Comparison of ENCODE assay signal across 8 cellular contexts in genomic region chr11:68659158-68659921, GRCh38. TPM values are rescaled to one million over a fixed set of nuclear protein-coding genes. Genes with fewer than 3 reads are reported as not detected.
DNase-seq lines count a peak whose midpoint lies in the region; ATAC-seq and TF ChIP-seq lines count a peak whose summit lies in the region.

No MANE protein-coding gene starts in this region.

- in situ Hi-C loops in gastrocnemius medialis (cut with MboI; ENCODE audit: low sequenced_read_pairs in 4 of 4) = no loop called here

- H3K4me1 ChIP-seq in HEK293 (ENCODE audit: control insufficient read depth, insufficient read depth, low read length) (peaks cover 10% of the 10 kb centered on the region), gastrocnemius medialis (peaks cover 4% of the 10 kb centered on the region in 2 donors)

- intact Hi-C loops in gastrocnemius medialis (cut with DNase I; ENCODE audit: low total_unique reads) = no loop called here

- peaks cover 4 to 11% (median 8%) of the 10 kb centered on the region in 3 donors for H3K27me3 ChIP-seq in gastrocnemius medialis

- H3K36me3 ChIP-seq in HEK293 (ENCODE audit: control insufficient read depth in 2 of 2, insufficient read depth in 1 of 2, low read length in 2 of 2) = no peaks in the 10 kb centered on the region
- no peaks in the 10 kb centered on the region for H3K36me3 ChIP-seq in gastrocnemius medialis

- H3K4me1 Mint-ChIP-seq in activated CD4-positive, alpha-beta memory T cell treated with anti-CD3 and anti-CD28 coated beads, Interleukin-2, amount 10 ng/mL, durations not matched to agents 7 days and 5 days = no peaks in the 10 kb centered on the region

- no peaks in the 10 kb centered on the region for H3K36me3 Mint-ChIP-seq in activated CD4-positive, alpha-beta memory T cell treated with anti-CD3 and anti-CD28 coated beads, Interleukin-2, amount 10 ng/mL, durations not matched to agents 7 days and 5 days (ENCODE audit: low read depth)

- peak; percentile 93 for DNase-seq in RPMI8226
- DNase-seq in foreskin melanocyte = peak; percentile 56
- DNase-seq in gastrocnemius medialis = peak; percentile 37 to 42
- DNase-seq in activated CD4-positive, alpha-beta memory T cell treated with anti-CD3 and anti-CD28 coated beads, Interleukin-2, amount 10 ng/mL, durations not matched to agents 7 days and 5 days = no peak
- DNase-seq in NK-92 treated with Interleukin-12 subunit alpha and Interleukin-12 subunit beta, amount 100 ng/mL, for 24 hours (lab: John Stamatoyannopoulos, UW) = no peak
- no peak for DNase-seq in activated CD4-positive, CD25-positive, alpha-beta regulatory T cell (lab: John Stamatoyannopoulos, UW)

- H3K4me3 Mint-ChIP-seq in activated CD4-positive, alpha-beta memory T cell treated with anti-CD3 and anti-CD28 coated beads, Interleukin-2, amount 10 ng/mL, durations not matched to agents 7 days and 5 days = no peak overlapping the region

- H3K4me3 ChIP-seq in HEK293 (ENCODE audit: low read depth, low read length) = no peak overlapping the region
- no peak overlapping the region for H3K4me3 ChIP-seq in gastrocnemius medialis

- peak overlapping the region; percentile 66 for H3K27ac ChIP-seq in HEK293 (ENCODE audit: extremely low read depth, low read depth, low read length)
- H3K27ac ChIP-seq in gastrocnemius medialis = peak overlapping the region in 2 of 4 donors; percentile 11 to 54

- no peaks in the 10 kb centered on the region for H3K9me3 ChIP-seq in HEK293 (ENCODE audit: control insufficient read depth, insufficient read depth, low read depth, low read length)
- H3K9me3 ChIP-seq in gastrocnemius medialis = no peaks in the 10 kb centered on the region

- TF ChIP-seq POLR2A in gastrocnemius medialis (IDR thresholded peaks at IDR 0.05) = no peak

- H3K9me3 Mint-ChIP-seq in activated CD4-positive, alpha-beta memory T cell treated with anti-CD3 and anti-CD28 coated beads, Interleukin-2, amount 10 ng/mL, durations not matched to agents 7 days and 5 days = no peaks in the 10 kb centered on the region

- POLR2A ChIA-PET in HEK293 (lab: Yijun Ruan, JAX) = no interaction called here
- POLR2A ChIA-PET in activated CD4-positive, alpha-beta memory T cell treated with anti-CD3 and anti-CD28 coated beads, Interleukin-2, amount 10 ng/mL, durations not matched to agents 7 days and 5 days (lab: Charles Lee) = no interaction called here

- ATAC-seq in gastrocnemius medialis (peak; percentile 55 to 75), GM18858 (IDR thresholded peaks at IDR 0.05; ENCODE audit: unreplicated experiment) (no peak)

- no peak overlapping the region for H3K27ac Mint-ChIP-seq in activated CD4-positive, alpha-beta memory T cell treated with anti-CD3 and anti-CD28 coated beads, Interleukin-2, amount 10 ng/mL, durations not matched to agents 7 days and 5 days

- TF ChIP-seq CTCF in HEK293 (tag by site-specific recombination; IDR thresholded peaks at IDR 0.05) = no peak
- TF ChIP-seq CTCF in gastrocnemius medialis (IDR thresholded peaks at IDR 0.05 in 4 of 5, conservative IDR thresholded peaks at IDR 0.05 in 1 of 5) = no peak

- CTCF ChIA-PET in HEK293 (lab: Yijun Ruan, JAX) = interaction anchor here (0.6 to 1.2 kb wide), 4 partner anchors 18 to 461 kb away, joined by 3 read pairs; no protein-coding TSS in a partner anchor
- CTCF ChIA-PET in activated CD4-positive, alpha-beta memory T cell treated with anti-CD3 and anti-CD28 coated beads, Interleukin-2, amount 10 ng/mL, durations not matched to agents 7 days and 5 days (lab: Charles Lee) = interaction anchor here (0.6 to 0.7 kb wide), 2 partner anchors 136 to 552 kb away, joined by 3 read pairs; no protein-coding TSS in a partner anchor

- peaks cover 2% of the 10 kb centered on the region for H3K27me3 Mint-ChIP-seq in activated CD4-positive, alpha-beta memory T cell treated with anti-CD3 and anti-CD28 coated beads, Interleukin-2, amount 10 ng/mL, durations not matched to agents 7 days and 5 days

TF ChIP-seq in HEK293, 187 proteins besides CTCF, POLR2A, EP300 and RAD21 (continues in another document):
- TF ChIP-seq ZNF48 (tag by site-specific recombination; IDR thresholded peaks at IDR 0.05) (no peak), ZNF10 (tag by site-specific recombination; IDR thresholded peaks at IDR 0.05) (0 out of 2 replicates have a peak, but pooled peaks have one; percentile 35), ZSCAN23 (tag by site-specific recombination; IDR thresholded peaks at IDR 0.05) (no peak), PATZ1 (tag by site-specific recombination; IDR thresholded peaks at IDR 0.05) (peak; percentile 86), ZNF19 (tag by site-specific recombination; IDR thresholded peaks at IDR 0.05; ENCODE audit: low read depth) (no peak), IKZF3 (tag by site-specific recombination; IDR thresholded peaks at IDR 0.05) (peak; percentile 83), ZNF24 (tag by site-specific recombination; IDR thresholded peaks at IDR 0.05) (peak; percentile 71; the same call in 1 of the 2 replicates), ZNF335 (tag by site-specific recombination; conservative IDR thresholded peaks at IDR 0.05) (peak; percentile 24; the same call in 1 of the 2 replicates), ZBTB1 (tag by site-specific recombination; IDR thresholded peaks at IDR 0.05) (peak; percentile 60; the same call in 1 of the 2 replicates), TSHZ1 (tag by site-specific recombination; IDR thresholded peaks at IDR 0.05; ENCODE audit: borderline replicate concordance) (peak; percentile 23; the same call in 1 of the 2 replicates), ZNF610 (tag by site-specific recombination; IDR thresholded peaks at IDR 0.05; ENCODE audit: borderline replicate concordance) (0 out of 2 replicates have a peak, but pooled peaks have one; percentile 27), ZNF146 (tag by site-specific recombination; IDR thresholded peaks at IDR 0.05) (no peak)
- TF ChIP-seq, protein P1, sequence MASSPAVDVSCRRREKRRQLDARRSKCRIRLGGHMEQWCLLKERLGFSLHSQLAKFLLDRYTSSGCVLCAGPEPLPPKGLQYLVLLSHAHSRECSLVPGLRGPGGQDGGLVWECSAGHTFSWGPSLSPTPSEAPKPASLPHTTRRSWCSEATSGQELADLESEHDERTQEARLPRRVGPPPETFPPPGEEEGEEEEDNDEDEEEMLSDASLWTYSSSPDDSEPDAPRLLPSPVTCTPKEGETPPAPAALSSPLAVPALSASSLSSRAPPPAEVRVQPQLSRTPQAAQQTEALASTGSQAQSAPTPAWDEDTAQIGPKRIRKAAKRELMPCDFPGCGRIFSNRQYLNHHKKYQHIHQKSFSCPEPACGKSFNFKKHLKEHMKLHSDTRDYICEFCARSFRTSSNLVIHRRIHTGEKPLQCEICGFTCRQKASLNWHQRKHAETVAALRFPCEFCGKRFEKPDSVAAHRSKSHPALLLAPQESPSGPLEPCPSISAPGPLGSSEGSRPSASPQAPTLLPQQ (tag by site-specific recombination; IDR thresholded peaks at IDR 0.05) = peak; percentile 45; the same call in 1 of the 2 replicates

RNA-seq across cellular contexts. Expression of gene GAL, which starts 25.0 kb away (rescaled TPM):
- not detected for total RNA-seq in gastrocnemius medialis
- total RNA-seq in activated CD4-positive, alpha-beta memory T cell treated with anti-CD3 and anti-CD28 coated beads, Interleukin-2, amount 10 ng/mL, durations not matched to agents 7 days and 5 days = not detected

Comparison
In these comparisons a context has a peak if more than half of its experiments do, and no peak if none do; other contexts are left out.
1. DNase-seq: peak in RPMI8226 (single experiment), foreskin melanocyte (single experiment) and gastrocnemius medialis (2 of 2); none in activated CD4-positive, alpha-beta memory T cell treated with anti-CD3 and anti-CD28 coated beads, Interleukin-2, amount 10 ng/mL, durations not matched to agents 7 days and 5 days (single experiment), NK-92 treated with Interleukin-12 subunit alpha and Interleukin-12 subunit beta, amount 100 ng/mL, for 24 hours (single experiment) and activated CD4-positive, CD25-positive, alpha-beta regulatory T cell (0 of 4).